10 cellular contexts compared by ENCODE assay signal in the genomic region with DNA sequence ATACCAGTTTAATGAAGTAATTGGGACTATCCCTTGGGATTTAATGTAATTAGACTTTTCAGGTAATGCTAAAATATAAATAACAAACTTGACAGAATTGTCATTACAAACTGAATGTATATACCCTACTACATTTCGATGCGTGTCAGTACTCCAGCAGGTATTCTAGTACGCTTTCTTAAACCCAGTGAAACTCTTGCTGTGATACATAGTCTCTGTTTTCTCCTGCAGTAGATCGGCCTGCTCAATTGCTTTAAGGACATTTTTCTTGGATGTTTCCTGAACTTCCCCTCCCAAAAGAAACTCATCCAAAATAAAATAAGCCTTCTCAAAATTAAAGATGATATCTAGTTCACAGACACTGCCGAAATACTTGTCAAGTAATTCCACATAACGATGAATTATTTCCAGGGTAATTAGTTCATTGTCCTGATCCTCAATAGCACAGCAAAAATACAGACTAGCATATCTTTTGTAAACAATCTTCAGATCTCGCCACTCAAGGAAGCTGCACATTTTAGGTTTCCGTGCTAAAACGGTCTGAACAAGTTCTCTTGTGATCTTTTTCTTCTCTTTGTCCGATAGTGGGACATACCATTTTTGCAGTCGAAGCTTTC. TPM values are rescaled to one million over a fixed set of nuclear protein-coding genes. Genes with fewer than 3 reads are reported as not detected.
DNase-seq lines count a peak whose midpoint lies in the region; ATAC-seq and TF ChIP-seq lines count a peak whose summit lies in the region.
"Not testable (repeated sequence)": the region's sequence is repeated elsewhere in the genome, so short reads cannot be mapped to it uniquely, and the experiment has no call there.
"Had no signal": no experiment of that assay in that cellular context is flagged by ENCODE, and none has a peak within 500 bp of the region (broad histone marks: within the 10 kb centered on the region; RNA-seq: fewer than 3 reads in every experiment).

No MANE protein-coding gene starts in this region.

- peak overlapping the region; percentile 53 for H3K4me3 Mint-ChIP-seq in activated T-helper 1 cell treated with anti-CD3 and anti-CD28 coated beads, Interleukin-12 subunit alpha, Interleukin-12 subunit beta, Interleukin-2, Interleukin-4 antibody, amounts not matched to agents 30 ng/mL and 10 ng/mL and 1 ng/mL, durations not matched to agents 14 hours and 24 hours and 36 hours

- peaks cover 10% of the 10 kb centered on the region for H3K4me1 Mint-ChIP-seq in activated T-helper 1 cell treated with anti-CD3 and anti-CD28 coated beads, Interleukin-12 subunit alpha, Interleukin-12 subunit beta, Interleukin-2, Interleukin-4 antibody, amounts not matched to agents 30 ng/mL and 10 ng/mL and 1 ng/mL, durations not matched to agents 14 hours and 24 hours and 36 hours (ENCODE audit: low read depth)

- H3K9me3 Mint-ChIP-seq in activated T-helper 1 cell treated with anti-CD3 and anti-CD28 coated beads, Interleukin-12 subunit alpha, Interleukin-12 subunit beta, Interleukin-2, Interleukin-4 antibody, amounts not matched to agents 30 ng/mL and 10 ng/mL and 1 ng/mL, durations not matched to agents 14 hours and 24 hours and 36 hours = not testable (repeated sequence)

- peak overlapping the region; percentile 31 for H3K4me3 ChIP-seq in GM12865 (ENCODE audit: low read depth, low read length)
- peak overlapping the region; percentile 72 for H3K4me3 ChIP-seq in SK-N-MC
- H3K4me3 ChIP-seq in right atrium auricular region = peak overlapping the region; percentile 19 to 20
- H3K4me3 ChIP-seq in prostate gland = not testable (repeated sequence)
- H3K4me3 ChIP-seq in upper lobe of right lung = peak overlapping the region; percentile 31

- intact Hi-C loops in activated T-helper 1 cell treated with anti-CD3 and anti-CD28 coated beads, Interleukin-12 subunit alpha, Interleukin-12 subunit beta, Interleukin-2, Interleukin-4 antibody, amounts not matched to agents 30 ng/mL and 10 ng/mL and 1 ng/mL, durations not matched to agents 14 hours and 24 hours and 36 hours (cut with micrococcal nuclease) = loop anchor here (10.0 kb wide), 1 partner anchor 333 kb away; no protein-coding TSS in a partner anchor
- intact Hi-C loops in prostate gland (cut with DNase I); upper lobe of right lung (cut with DNase I): not testable (repeated sequence)

- H3K27me3 Mint-ChIP-seq in activated T-helper 1 cell treated with anti-CD3 and anti-CD28 coated beads, Interleukin-12 subunit alpha, Interleukin-12 subunit beta, Interleukin-2, Interleukin-4 antibody, amounts not matched to agents 30 ng/mL and 10 ng/mL and 1 ng/mL, durations not matched to agents 14 hours and 24 hours and 36 hours (ENCODE audit: insufficient read depth) = peaks cover 32% of the 10 kb centered on the region

- peak overlapping the region; percentile 67 for H3K9ac ChIP-seq in SK-N-MC (ENCODE audit: insufficient read length)

- H3K36me3 Mint-ChIP-seq in activated T-helper 1 cell treated with anti-CD3 and anti-CD28 coated beads, Interleukin-12 subunit alpha, Interleukin-12 subunit beta, Interleukin-2, Interleukin-4 antibody, amounts not matched to agents 30 ng/mL and 10 ng/mL and 1 ng/mL, durations not matched to agents 14 hours and 24 hours and 36 hours (ENCODE audit: low read depth) = not testable (repeated sequence)

- peak; percentile 25 for ATAC-seq in HG02759 (IDR thresholded peaks at IDR 0.05; ENCODE audit: unreplicated experiment)
- not testable (repeated sequence) for ATAC-seq in upper lobe of right lung

- DNase-seq in GM12865 (ENCODE audit: low read depth); SK-N-MC (ENCODE audit: low read depth, low spot score); activated T-helper 1 cell treated with anti-CD3 and anti-CD28 coated beads, Interleukin-12 subunit alpha, Interleukin-12 subunit beta, Interleukin-2, Interleukin-4 antibody, amounts not matched to agents 30 ng/mL and 10 ng/mL and 1 ng/mL, durations not matched to agents 14 hours and 24 hours and 36 hours (ENCODE audit: low spot score); right atrium auricular region (ENCODE audit: low spot score); upper lobe of right lung: not testable (repeated sequence)
- peak; percentile 0 for DNase-seq in prostate gland (ENCODE audit: low spot score)

- not testable (repeated sequence) for H3K9me3 ChIP-seq in SK-N-MC (ENCODE audit: low read depth, low read length); right atrium auricular region; prostate gland; upper lobe of right lung

- peak overlapping the region; percentile 87 for H3K27ac ChIP-seq in SK-N-MC
- peak overlapping the region; percentile 29 for H3K27ac ChIP-seq in cingulate gyrus (ENCODE audit: low read depth, low read length)
- peak overlapping the region in 1 of 2 donors; percentile 4 for H3K27ac ChIP-seq in right atrium auricular region
- not testable (repeated sequence) for H3K27ac ChIP-seq in prostate gland
- H3K27ac ChIP-seq in upper lobe of right lung = peak overlapping the region; percentile 58

- TF ChIP-seq POLR2A in prostate gland (IDR thresholded peaks at IDR 0.05) = not testable (repeated sequence)

- not testable (repeated sequence) for H3K4me1 ChIP-seq in right atrium auricular region; prostate gland (replicated peaks); upper lobe of right lung

- 43% methylated on average over 11 of the region's 11 CpGs for WGBS in prostate gland

- H3K27me3 ChIP-seq in right atrium auricular region; prostate gland (replicated peaks; ENCODE audit: insufficient read depth); upper lobe of right lung: not testable (repeated sequence)

- H3K27ac Mint-ChIP-seq in activated T-helper 1 cell treated with anti-CD3 and anti-CD28 coated beads, Interleukin-12 subunit alpha, Interleukin-12 subunit beta, Interleukin-2, Interleukin-4 antibody, amounts not matched to agents 30 ng/mL and 10 ng/mL and 1 ng/mL, durations not matched to agents 14 hours and 24 hours and 36 hours = not testable (repeated sequence)

- TF ChIP-seq CTCF in GM12865 (IDR thresholded peaks at IDR 0.05; ENCODE audit: insufficient read depth, low read depth, low read length, missing control alignments); right atrium auricular region (IDR thresholded peaks at IDR 0.05); prostate gland (IDR thresholded peaks at IDR 0.05); upper lobe of right lung (IDR thresholded peaks at IDR 0.05): not testable (repeated sequence)

- not testable (repeated sequence) for H3K36me3 ChIP-seq in SK-N-MC (ENCODE audit: insufficient read depth, low read length); right atrium auricular region; prostate gland; upper lobe of right lung

RNA-seq across cellular contexts. Expression of a gene that starts 23.4 kb away (rescaled TPM):
- 36.5 and 36.9 TPM in 2 replicates for total RNA-seq in activated T-helper 1 cell treated with anti-CD3 and anti-CD28 coated beads, Interleukin-12 subunit alpha, Interleukin-12 subunit beta, Interleukin-2, Interleukin-4 antibody, amounts not matched to agents 30 ng/mL and 10 ng/mL and 1 ng/mL, durations not matched to agents 14 hours and 24 hours and 36 hours
- total RNA-seq in right atrium auricular region (10 to 100 TPM; 11.4 to 19.0 TPM), prostate gland (10 to 100 TPM; 32.8 to 35.5 TPM), upper lobe of right lung (26.9 TPM)

RNA-seq across cellular contexts. Expression of a gene that starts 47.6 kb away (rescaled TPM):
- total RNA-seq in activated T-helper 1 cell treated with anti-CD3 and anti-CD28 coated beads, Interleukin-12 subunit alpha, Interleukin-12 subunit beta, Interleukin-2, Interleukin-4 antibody, amounts not matched to agents 30 ng/mL and 10 ng/mL and 1 ng/mL, durations not matched to agents 14 hours and 24 hours and 36 hours = not detected in 2 replicates
- total RNA-seq in right atrium auricular region = 1 to 10 TPM; 1.7 to 4.0 TPM
- 1 to 10 TPM in 1 of 2 donors, under 1 TPM in 1; 0.96 to 4.7 TPM for total RNA-seq in prostate gland
- total RNA-seq in upper lobe of right lung = 73.1 TPM
- total RNA-seq: RPMI7951; T-helper 1 cell treated with Interleukin-12 subunit alpha and Interleukin-12 subunit beta and Interleukin-4 antibody, amounts not matched to agents 30 ng/mL and 1 ng/mL, for 36 hours had no signal

Comparison
In these comparisons a context has a peak if more than half of its experiments do, and no peak if none do; other contexts are left out.
1. RNA of a gene that starts 47.6 kb away (total RNA-seq): 73.1 TPM in upper lobe of right lung (single experiment); 0.96 to 4.7 TPM in prostate gland, 1.7 to 4.0 TPM in right atrium auricular region and not detected in activated T-helper 1 cell treated with anti-CD3 and anti-CD28 coated beads, Interleukin-12 subunit alpha, Interleukin-12 subunit beta, Interleukin-2, Interleukin-4 antibody, amounts not matched to agents 30 ng/mL and 10 ng/mL and 1 ng/mL, durations not matched to agents 14 hours and 24 hours and 36 hours; every median in the first group is over 10 times any median in the second.